In the genomic region with DNA sequence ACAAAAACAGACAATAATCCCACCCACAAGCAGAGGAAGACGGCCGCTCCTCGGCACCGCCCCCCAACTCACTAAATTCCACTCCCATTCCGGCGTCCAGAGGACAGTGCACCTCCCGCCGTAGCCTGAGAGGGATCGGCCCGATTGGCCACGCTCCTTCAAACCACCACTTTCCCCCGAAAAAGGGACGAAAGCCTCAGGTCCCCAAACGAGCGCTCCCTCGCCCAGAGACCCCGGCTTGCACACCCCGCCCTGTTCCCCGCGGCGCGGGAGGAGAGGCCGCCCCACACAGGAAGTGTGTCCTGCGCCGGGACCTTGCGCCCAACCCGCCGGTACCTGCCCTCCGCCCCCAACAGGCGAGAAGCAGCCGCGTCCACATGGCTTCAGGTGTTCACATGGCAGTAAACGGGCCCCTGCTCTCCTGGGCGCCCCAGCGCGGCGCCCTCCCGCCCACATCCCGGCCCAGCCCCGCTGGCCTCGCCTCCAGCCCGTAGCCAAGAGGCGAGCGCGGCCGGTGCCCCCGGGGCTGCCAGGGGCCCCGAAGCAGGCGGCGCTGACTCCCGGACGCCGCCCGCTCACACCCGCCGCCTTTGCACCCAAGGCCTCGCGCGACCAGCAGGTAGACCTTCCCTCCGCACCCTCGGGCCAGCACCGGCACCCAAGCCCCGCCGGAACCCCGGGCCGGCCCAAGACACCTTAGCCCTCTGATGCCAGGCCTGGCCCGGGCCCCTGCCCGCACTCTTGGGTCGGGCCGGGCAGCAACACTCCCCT, we compare ENCODE assay signal across 8 cellular contexts. TPM values are rescaled to one million over a fixed set of nuclear protein-coding genes. Genes with fewer than 3 reads are reported as not detected.
A peak's percentile ranks its signal among the peaks of the same experiment; 100 is the strongest.
DNase-seq lines count a peak whose midpoint lies in the region; ATAC-seq and TF ChIP-seq lines count a peak whose summit lies in the region.

No MANE protein-coding gene starts in this region.

- POLR2A ChIA-PET in naive thymus-derived CD8-positive, alpha-beta T cell (lab: Charles Lee): interaction anchor here (0.5 to 1.2 kb wide), 3 partner anchors 97 to 179 kb away, joined by 3 to 6 read pairs (median 5); partner anchors contain the start of gene NDUFA6

- H3K27ac Mint-ChIP-seq in naive thymus-derived CD8-positive, alpha-beta T cell: peak overlapping the region; percentile 78 to 95 (median 90)
- peak overlapping the region; percentile 86 for H3K27ac Mint-ChIP-seq in stimulated activated naive CD8-positive, alpha-beta T cell treated with anti-CD3 and anti-CD28 coated beads, Interleukin-15, Interleukin-2, amounts not matched to agents 100 ng/mL and 50 ng/mL, for 24 hours

- H3K4me3 Mint-ChIP-seq in naive thymus-derived CD8-positive, alpha-beta T cell: peak overlapping the region; percentile 83 to 96 (median 92)
- peak overlapping the region; percentile 91 for H3K4me3 Mint-ChIP-seq in stimulated activated naive CD8-positive, alpha-beta T cell treated with anti-CD3 and anti-CD28 coated beads, Interleukin-15, Interleukin-2, amounts not matched to agents 100 ng/mL and 50 ng/mL, for 24 hours

- DNase-seq in ACHN (peak; percentile 49), NCI-H748 treated with DMSO at 0.1 percent for 48 hours (lab: John Stamatoyannopoulos, UW) (peak; percentile 51), activated T-cell treated with anti-CD3 and anti-CD28 coated beads for 1 hour (ENCODE audit: low read depth) (peak; percentile 55), erythroblast (lab: John Stamatoyannopoulos, UW) (peak; percentile 69 to 78)
- DNase-seq in naive thymus-derived CD8-positive, alpha-beta T cell: peak; percentile 56 to 86 (median 64)

- H3K36me3 Mint-ChIP-seq in naive thymus-derived CD8-positive, alpha-beta T cell: peaks cover 0 to 13% (median 0%) of the 10 kb centered on the region in 3 donors
- H3K36me3 Mint-ChIP-seq in stimulated activated naive CD8-positive, alpha-beta T cell treated with anti-CD3 and anti-CD28 coated beads, Interleukin-15, Interleukin-2, amounts not matched to agents 100 ng/mL and 50 ng/mL, for 24 hours (ENCODE audit: low read depth): no peaks in the 10 kb centered on the region

- ATAC-seq in GM18861 (IDR thresholded peaks at IDR 0.05; ENCODE audit: unreplicated experiment): peak; percentile 36
- peak; percentile 55 for ATAC-seq in HG03064 (IDR thresholded peaks at IDR 0.05; ENCODE audit: low read depth, unreplicated experiment)
- peak; percentile 74 to 75 for ATAC-seq in naive thymus-derived CD8-positive, alpha-beta T cell

- no peaks in the 10 kb centered on the region for H3K27me3 Mint-ChIP-seq in naive thymus-derived CD8-positive, alpha-beta T cell
- H3K27me3 Mint-ChIP-seq in stimulated activated naive CD8-positive, alpha-beta T cell treated with anti-CD3 and anti-CD28 coated beads, Interleukin-15, Interleukin-2, amounts not matched to agents 100 ng/mL and 50 ng/mL, for 24 hours: no peaks in the 10 kb centered on the region

- peak; percentile 10 for TF ChIP-seq POLR2A in erythroblast (IDR thresholded peaks at IDR 0.05; ENCODE audit: low read length)

- H3K9me3 Mint-ChIP-seq in naive thymus-derived CD8-positive, alpha-beta T cell: no peaks in the 10 kb centered on the region
- no peaks in the 10 kb centered on the region for H3K9me3 Mint-ChIP-seq in stimulated activated naive CD8-positive, alpha-beta T cell treated with anti-CD3 and anti-CD28 coated beads, Interleukin-15, Interleukin-2, amounts not matched to agents 100 ng/mL and 50 ng/mL, for 24 hours

- H3K4me1 Mint-ChIP-seq in naive thymus-derived CD8-positive, alpha-beta T cell: peaks cover 23 to 49% (median 43%) of the 10 kb centered on the region in 4 donors
- H3K4me1 Mint-ChIP-seq in stimulated activated naive CD8-positive, alpha-beta T cell treated with anti-CD3 and anti-CD28 coated beads, Interleukin-15, Interleukin-2, amounts not matched to agents 100 ng/mL and 50 ng/mL, for 24 hours (ENCODE audit: low read depth): peaks cover 45% of the 10 kb centered on the region

- in situ Hi-C loops in ACHN (cut with HindIII; ENCODE audit: low pct_ligation_motif_present, low pct_unique_long_range_greater_than_20kb, low sequenced_read_pairs): no loop called here

RNA-seq across cellular contexts. Expression of gene TCF20, which starts 0.9 kb away (rescaled TPM):
- total RNA-seq in naive thymus-derived CD8-positive, alpha-beta T cell: 100 to 1,000 TPM in 1 of 2 experiments, 10 to 100 TPM in 1; 98.2 to 109 TPM
- 1 to 10 TPM; 1.3 to 3.4 (median 2.4) TPM for polyA plus RNA-seq in naive thymus-derived CD8-positive, alpha-beta T cell

Comparison
In these comparisons a context has a peak if more than half of its experiments do, and no peak if none do; other contexts are left out.
1. Peak in every context shown above with its lines: DNase-seq and ATAC-seq.